Comparison of ENCODE assay signal across 17 cellular contexts in genomic region chr22:37334461-37334858, GRCh38. TPM values are rescaled to one million over a fixed set of nuclear protein-coding genes. Genes with fewer than 3 reads are reported as not detected.
DNase-seq lines count a peak whose midpoint lies in the region; ATAC-seq and TF ChIP-seq lines count a peak whose summit lies in the region.
"Had no signal": no experiment of that assay in that cellular context is flagged by ENCODE, and none has a peak within 500 bp of the region (broad histone marks: within the 10 kb centered on the region; RNA-seq: fewer than 3 reads in every experiment).

No MANE protein-coding gene starts in this region.

- no peaks in the 10 kb centered on the region for H3K9me3 Mint-ChIP-seq in stimulated activated naive CD8-positive, alpha-beta T cell treated with anti-CD3 and anti-CD28 coated beads, Interleukin-15, amount 100 ng/mL, for 72 hours
- H3K9me3 Mint-ChIP-seq in WTC11 = no peaks in the 10 kb centered on the region

- no peaks in the 10 kb centered on the region for H3K36me3 Mint-ChIP-seq in WTC11

- H3K27me3 ChIP-seq in iPS-18a (ENCODE audit: control insufficient read depth, insufficient read depth, low read length) (peaks cover 37% of the 10 kb centered on the region), testis (no peaks in the 10 kb centered on the region)

- no peak for ATAC-seq in stimulated activated naive CD8-positive, alpha-beta T cell treated with anti-CD3 and anti-CD28 coated beads, Interleukin-15, amount 100 ng/mL, for 72 hours
- ATAC-seq in stimulated activated naive CD8-positive, alpha-beta T cell treated with anti-CD3 and anti-CD28 coated beads, Interleukin-15, Interleukin-2, amounts not matched to agents 100 U/mL and 50 U/mL, for 24 hours = no peak
- ATAC-seq in WTC11 = peak; percentile 6
- no peak for ATAC-seq in HG02678 (IDR thresholded peaks at IDR 0.05; ENCODE audit: unreplicated experiment)
- ATAC-seq in GM21360 (IDR thresholded peaks at IDR 0.05; ENCODE audit: unreplicated experiment) = no peak
- ATAC-seq: activated CD8-positive, alpha-beta T cell treated with anti-CD3 and anti-CD28 coated beads, Interleukin-2, amount 10 ng/mL, durations not matched to agents 7 days and 5 days; right cardiac atrium had no signal

- H3K27me3 Mint-ChIP-seq in stimulated activated naive CD8-positive, alpha-beta T cell treated with anti-CD3 and anti-CD28 coated beads, Interleukin-15, amount 100 ng/mL, for 72 hours = peaks cover 75% of the 10 kb centered on the region
- H3K27me3 Mint-ChIP-seq in WTC11 (ENCODE audit: low read depth) = peaks cover 26% of the 10 kb centered on the region

- H3K4me1 ChIP-seq in iPS-18a (ENCODE audit: control insufficient read depth, low read depth, low read length) = peaks cover 3% of the 10 kb centered on the region
- no peaks in the 10 kb centered on the region for H3K4me1 ChIP-seq in testis

- H3K4me3 Mint-ChIP-seq in stimulated activated naive CD8-positive, alpha-beta T cell treated with anti-CD3 and anti-CD28 coated beads, Interleukin-15, amount 100 ng/mL, for 72 hours = peak overlapping the region; percentile 29 to 43
- H3K4me3 Mint-ChIP-seq in WTC11 = peak overlapping the region; percentile 74
- H3K4me3 Mint-ChIP-seq: activated CD8-positive, alpha-beta T cell treated with anti-CD3 and anti-CD28 coated beads, Interleukin-2, amount 10 ng/mL, durations not matched to agents 7 days and 5 days had no signal

- CTCF ChIA-PET in WTC11 (lab: Charles Lee) = interaction anchor here (0.8 to 2.6 kb wide), 23 partner anchors 10 to 274 kb away, joined by 3 to 22 read pairs (median 4); partner anchors contain the start of gene GGA1

- no peak for DNase-seq in stimulated activated naive CD8-positive, alpha-beta T cell treated with anti-CD3 and anti-CD28 coated beads, Interleukin-15, amount 100 ng/mL, for 72 hours
- no peak for DNase-seq in stimulated activated naive CD8-positive, alpha-beta T cell treated with anti-CD3 and anti-CD28 coated beads, Interleukin-15, Interleukin-2, amounts not matched to agents 100 U/mL and 50 U/mL, for 24 hours
- DNase-seq in WTC11 (ENCODE audit: low spot score) (peak; percentile 48), testis (no peak), GM19238 (ENCODE audit: insufficient read length, low spot score) (no peak)
- DNase-seq: activated CD8-positive, alpha-beta T cell treated with anti-CD3 and anti-CD28 coated beads, Interleukin-2, amount 10 ng/mL, durations not matched to agents 7 days and 5 days; cerebellar nuclear complex; foreskin fibroblast; NCI-H2107; NK-92 treated with Interleukin-12 subunit alpha and Interleukin-12 subunit beta, amount 100 ng/mL, for 24 hours; right cardiac atrium; Right ventricle myocardium superior had no signal

- H3K27ac Mint-ChIP-seq in stimulated activated naive CD8-positive, alpha-beta T cell treated with anti-CD3 and anti-CD28 coated beads, Interleukin-15, amount 100 ng/mL, for 72 hours = no peak overlapping the region
- H3K27ac Mint-ChIP-seq in WTC11 = no peak overlapping the region
- H3K27ac Mint-ChIP-seq: activated CD8-positive, alpha-beta T cell treated with anti-CD3 and anti-CD28 coated beads, Interleukin-2, amount 10 ng/mL, durations not matched to agents 7 days and 5 days had no signal

- POLR2A ChIA-PET in WTC11 (lab: Charles Lee) = interaction anchor here (0.7 kb wide), 1 partner anchor 265 kb away, joined by 3 read pairs; no protein-coding TSS in a partner anchor

- no peaks in the 10 kb centered on the region for H3K9me3 ChIP-seq in iPS-18a (ENCODE audit: control insufficient read depth, low read depth, low read length)
- no peaks in the 10 kb centered on the region for H3K9me3 ChIP-seq in testis
- H3K9me3 ChIP-seq: HAP-1 had no signal

- H3K27ac ChIP-seq in iPS-18a (ENCODE audit: low read length) (no peak overlapping the region), testis (no peak overlapping the region)

- intact Hi-C loops in testis (cut with DNase I; ENCODE audit: low total_unique reads) = no loop called here

- H3K36me3 ChIP-seq in iPS-18a (ENCODE audit: control insufficient read depth, low read depth, low read length) = no peaks in the 10 kb centered on the region
- no peaks in the 10 kb centered on the region for H3K36me3 ChIP-seq in testis (ENCODE audit: low read depth, missing control alignments)
- H3K36me3 ChIP-seq: HAP-1 had no signal

- peaks cover 19% of the 10 kb centered on the region for H3K4me1 Mint-ChIP-seq in stimulated activated naive CD8-positive, alpha-beta T cell treated with anti-CD3 and anti-CD28 coated beads, Interleukin-15, amount 100 ng/mL, for 72 hours
- peaks cover 34% of the 10 kb centered on the region for H3K4me1 Mint-ChIP-seq in WTC11

- no peak for TF ChIP-seq POLR2A in testis (IDR thresholded peaks at IDR 0.05)

- TF ChIP-seq CTCF in WTC11 (IDR thresholded peaks at IDR 0.05) (no peak), testis (IDR thresholded peaks at IDR 0.05) (no peak)

- 4 to 5% methylated on average over 5 to 41 of the region's 42 CpGs for WGBS in testis, 2 donors

- H3K4me3 ChIP-seq in iPS-18a (ENCODE audit: low read length) (peak overlapping the region; percentile 54), testis (peak overlapping the region; percentile 9 to 41)
- H3K4me3 ChIP-seq: HAP-1, lung had no signal

- no peak overlapping the region for H3K9ac ChIP-seq in iPS-18a (ENCODE audit: low read length)

TF ChIP-seq in WTC11, 78 proteins besides CTCF, POLR2A, EP300 and RAD21:
- 0 out of 2 replicates have a peak, but pooled peaks have one; percentile 41 for TF ChIP-seq HMGXB4 (CRISPR knock-in tag; IDR thresholded peaks at IDR 0.05)
- peak; percentile 33; the same call in 1 of the 2 replicates for TF ChIP-seq PRDM15 (CRISPR knock-in tag; IDR thresholded peaks at IDR 0.05)
- no peak for TF ChIP-seq RELA (CRISPR knock-in tag; IDR thresholded peaks at IDR 0.05; ENCODE audit: borderline replicate concordance)
- no peak for TF ChIP-seq ZNF121 (CRISPR knock-in tag; IDR thresholded peaks at IDR 0.05)
- peak; percentile 82 for TF ChIP-seq ZNF423 (CRISPR knock-in tag; IDR thresholded peaks at IDR 0.05)
TF ChIP-seq in WTC11: peak in this region for 3.

RNA-seq across cellular contexts. Expression of gene CYTH4, which starts 52.2 kb away (rescaled TPM):
- 0.11 to 0.16 TPM (median 0.15 TPM) in 3 replicates for total RNA-seq in WTC11 (2021)
- total RNA-seq in testis = 1 to 10 TPM; 2.7 to 7.2 TPM
- polyA plus RNA-seq in testis (ENCODE audit: insufficient read depth, low read depth, low replicate concordance) = 6.8 TPM
